ENCODE assay signal across 16 cellular contexts in the genomic region with DNA sequence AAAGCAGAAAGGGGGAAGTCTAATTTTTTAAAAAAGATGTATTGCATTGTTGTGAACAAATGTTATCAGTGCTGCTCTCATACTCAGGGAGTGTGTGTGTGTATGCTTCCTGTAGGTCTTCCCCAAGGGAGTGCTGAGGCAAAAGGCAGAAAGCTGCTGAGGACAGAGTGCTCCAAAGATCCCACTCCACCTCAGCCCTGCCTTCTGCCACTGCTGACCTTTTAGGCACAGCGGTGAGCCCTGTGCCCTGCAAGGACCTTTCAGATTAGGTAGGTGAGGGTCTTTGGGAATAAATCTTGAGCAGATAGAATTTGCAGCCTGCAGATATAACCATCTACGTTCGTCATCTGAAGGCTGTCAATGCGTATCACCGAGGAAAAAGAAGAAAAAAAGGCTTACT.
DNase-seq lines count a peak whose midpoint lies in the region; ATAC-seq, FAIRE-seq and TF ChIP-seq lines count a peak whose summit lies in the region.
"Had no signal": no experiment of that assay in that cellular context is flagged by ENCODE, and none has a peak within 500 bp of the region (broad histone marks: within the 10 kb centered on the region; RNA-seq: fewer than 3 reads in every experiment).

No MANE protein-coding gene starts in this region.

- H3K27ac Mint-ChIP-seq in CD4-positive, alpha-beta T cell, result no peak overlapping the region
- H3K27ac Mint-ChIP-seq: HFFc6 had no signal

- no peaks in the 10 kb centered on the region for H3K27me3 Mint-ChIP-seq in CD4-positive, alpha-beta T cell

- H2BK20ac ChIP-seq in H1 (ENCODE audit: low read length), result peak overlapping the region; percentile 63; the same call in 1 of the 2 replicates

- H2BK12ac ChIP-seq in H1 (ENCODE audit: low read depth, low read length), result peak overlapping the region; percentile 95

- POLR2A ChIA-PET in A673 (lab: Charles Lee; ENCODE audit: low non-redundant PET), result no interaction called here
- POLR2A ChIA-PET in H1 (lab: Charles Lee; ENCODE audit: partially characterized antibody), result no interaction called here
- POLR2A ChIA-PET in CD4-positive, alpha-beta T cell (lab: Charles Lee), result no interaction called here

- no peaks in the 10 kb centered on the region for H3K23me2 ChIP-seq in H1 (ENCODE audit: low read depth, low read length)

- H2AK5ac ChIP-seq in H1 (ENCODE audit: low read depth, low read length) (peak overlapping the region; percentile 97; the same call in 1 of the 2 replicates), mesendoderm (ENCODE audit: low read length) (no peak overlapping the region)

- no peak; a peak in 1 of 3 replicates for TF ChIP-seq POLR2A in H1 (IDR thresholded peaks at IDR 0.05; ENCODE audit: control extremely low read depth in 1 of 2, low read depth in 2 of 2, low read length in 2 of 2)

- 3% methylated on average over 5 of the region's 5 CpGs; no CpG with 5 or more reads in 1 of the 2 experiments for WGBS in H1 (ENCODE audit: extremely low coverage in 1 of 2, insufficient coverage in 1 of 2, insufficient read length in 1 of 2, insufficient replicate concordance in 2 of 2, low coverage in 1 of 2, low lambda C conversion rate in 2 of 2, missing lambda C conversion rate in 1 of 2), 2 experiments
- no CpG with 5 or more reads among the region's 5 CpGs for WGBS in mesendoderm (ENCODE audit: extremely low coverage, insufficient coverage, low lambda C conversion rate)

- CTCF ChIA-PET in A673 (lab: Charles Lee) (no interaction called here), H1 (lab: Charles Lee; ENCODE audit: partially characterized antibody) (interaction anchor here (0.8 to 1.5 kb wide), 6 partner anchors 23 to 334 kb away, joined by 3 to 4 read pairs (median 3); no protein-coding TSS in a partner anchor)
- CTCF ChIA-PET in CD4-positive, alpha-beta T cell (lab: Charles Lee), result no interaction called here

- FAIRE-seq in H1 (lab: Jason Lieb, UNC), result no peak
- FAIRE-seq: A204.1, G401.6, GM12892, GM19239 had no signal

- no peak overlapping the region for H2BK15ac ChIP-seq in H1 (ENCODE audit: low read length)
- no peak overlapping the region for H2BK15ac ChIP-seq in mesendoderm (replicated peaks; ENCODE audit: low read depth)

- H2BK5ac ChIP-seq in H1 (ENCODE audit: low read depth, low read length), result peak overlapping the region; percentile 99
- H2BK5ac ChIP-seq in mesendoderm (ENCODE audit: low read length), result no peak overlapping the region

- no peak overlapping the region for H3K4me3 Mint-ChIP-seq in CD4-positive, alpha-beta T cell
- H3K4me3 Mint-ChIP-seq: HFFc6 had no signal

- H3K4me2 ChIP-seq in H1 (ENCODE audit: insufficient read depth in 1 of 2, low read depth in 2 of 2, low read length in 2 of 2) (peak overlapping the region; percentile 61 to 62), mesendoderm (ENCODE audit: low read length) (no peak overlapping the region)

- H3K18ac ChIP-seq in H1 (ENCODE audit: extremely low read depth, low read length) (peak overlapping the region; percentile 97), mesendoderm (ENCODE audit: low read length) (peak overlapping the region; percentile 87)

- ATAC-seq in GM21723 (IDR thresholded peaks at IDR 0.05; ENCODE audit: unreplicated experiment), result no peak
- no peak for ATAC-seq in CD4-positive, alpha-beta T cell (ENCODE audit: poor library complexity)
- ATAC-seq: PC-3 had no signal

- H3K27me3 ChIP-seq in A673 (replicated peaks; ENCODE audit: insufficient read depth, low read depth, low read length, poor library complexity) (no peaks in the 10 kb centered on the region), HUES48 (ENCODE audit: control insufficient read depth, insufficient read depth, low read length) (no peaks in the 10 kb centered on the region), H1 (replicated peaks in 1 of 4; ENCODE audit: control insufficient read depth in 3 of 4, extremely low read depth in 1 of 4, insufficient read depth in 3 of 4, low read length in 3 of 4) (no peaks in the 10 kb centered on the region), mesendoderm (ENCODE audit: insufficient read depth, low read length, poor library complexity) (no peaks in the 10 kb centered on the region)
- no peaks in the 10 kb centered on the region for H3K27me3 ChIP-seq in CD4-positive, alpha-beta T cell (ENCODE audit: control insufficient read depth, insufficient read depth, low read length)

- TF ChIP-seq EP300 in H1 (IDR thresholded peaks at IDR 0.05; ENCODE audit: borderline replicate concordance in 1 of 2, low read depth in 2 of 2, low read length in 2 of 2), result no peak

- H3K9me3 ChIP-seq in A673 (ENCODE audit: low read depth, low read length, poor library complexity, severe bottlenecking) (no peaks in the 10 kb centered on the region), HUES48 (ENCODE audit: control insufficient read depth, insufficient read depth, low read length) (no peaks in the 10 kb centered on the region), H1 (ENCODE audit: insufficient read depth in 2 of 2, low read depth in 1 of 2, low read length in 1 of 2) (no peaks in the 10 kb centered on the region)
- no peaks in the 10 kb centered on the region for H3K9me3 ChIP-seq in CD4-positive, alpha-beta T cell (ENCODE audit: control insufficient read depth, low read length)

- H3K23ac ChIP-seq in H1 (ENCODE audit: insufficient read length), result no peak overlapping the region
- H3K23ac ChIP-seq in mesendoderm (ENCODE audit: low read length), result no peak overlapping the region

- H2BK120ac ChIP-seq in H1 (replicated peaks; ENCODE audit: low read depth, low read length) (peak overlapping the region; percentile 74), mesendoderm (ENCODE audit: low read depth, low read length) (peak overlapping the region; percentile 14)

- H3K27ac ChIP-seq in A673 (ENCODE audit: low read depth, low read length, poor library complexity, severe bottlenecking) (no peak overlapping the region), HUES48 (ENCODE audit: low read depth, low read length) (peak overlapping the region; percentile 93), H1 (ENCODE audit: low read depth, low read length) (peak overlapping the region; percentile 70), mesendoderm (ENCODE audit: low read depth, low read length) (peak overlapping the region; percentile 67)
- H3K27ac ChIP-seq in CD4-positive, alpha-beta T cell (ENCODE audit: low read depth, low read length), result no peak overlapping the region

- H3K4me1 ChIP-seq in A673 (ENCODE audit: insufficient read depth, low read length, poor library complexity, severe bottlenecking) (peaks cover 9% of the 10 kb centered on the region), HUES48 (ENCODE audit: control insufficient read depth, insufficient read depth, low read length) (peaks cover 90% of the 10 kb centered on the region), H1 (replicated peaks in 1 of 4; ENCODE audit: control insufficient read depth in 3 of 4, insufficient read depth in 4 of 4, low read length in 3 of 4) (peaks cover 0 to 45% (median 32%) of the 10 kb centered on the region in 4 experiments; a peak in 5 of 7 replicates), mesendoderm (ENCODE audit: control insufficient read depth, low read depth, low read length) (no peaks in the 10 kb centered on the region)

- H4K8ac ChIP-seq in H1 (ENCODE audit: extremely low read depth, insufficient read depth, low read length) (peak overlapping the region; percentile 35; the same call in 1 of the 2 replicates), mesendoderm (ENCODE audit: low read depth, low read length) (no peak overlapping the region)

- H3K4me3 ChIP-seq in A673 (ENCODE audit: low read depth, low read length, poor library complexity, severe bottlenecking), result no peak overlapping the region
- H3K4me3 ChIP-seq in HUES48 (ENCODE audit: low read depth, low read length), result peak overlapping the region; percentile 8
- peak overlapping the region in 3 of 4 experiments; percentile 5 to 44 (median 6); a peak in 4 of 8 replicates for H3K4me3 ChIP-seq in H1 (ENCODE audit: extremely low read depth in 1 of 4, insufficient read depth in 2 of 4, low read depth in 3 of 4, low read length in 4 of 4)
- H3K4me3 ChIP-seq in mesendoderm (ENCODE audit: low read length), result no peak overlapping the region

- DNase-seq in A673 (ENCODE audit: low spot score) (peak; percentile 3), H1 (ENCODE audit: low read depth in 1 of 2, low spot score in 2 of 2) (no peak), mesendoderm (peak; percentile 57), hepatic stellate cell (ENCODE audit: low spot score) (no peak), NCI-H446 (lab: John Stamatoyannopoulos, UW) (no peak)
- DNase-seq in CD4-positive, alpha-beta T cell, result no peak
- DNase-seq: HFFc6, NCI-H1436, NCI-H2107 had no signal

- no peak for TF ChIP-seq RAD21 in H1 (IDR thresholded peaks at IDR 0.05 in 1 of 2, conservative IDR thresholded peaks at IDR 0.05 in 1 of 2; ENCODE audit: low read depth in 2 of 2, low read length in 2 of 2)

- H3K36me3 ChIP-seq in A673 (ENCODE audit: insufficient read depth, low read length, poor library complexity, severe bottlenecking), result no peaks in the 10 kb centered on the region
- no peaks in the 10 kb centered on the region for H3K36me3 ChIP-seq in HUES48 (ENCODE audit: control insufficient read depth, insufficient read depth, low read length)
- H3K36me3 ChIP-seq in H1 (ENCODE audit: control insufficient read depth in 2 of 4, insufficient read depth in 4 of 4, low read length in 3 of 4), result no peaks in the 10 kb centered on the region
- no peaks in the 10 kb centered on the region for H3K36me3 ChIP-seq in mesendoderm (ENCODE audit: control insufficient read depth, insufficient read depth, low read length)

- H3K9ac ChIP-seq in HUES48 (ENCODE audit: low read depth, low read length) (peak overlapping the region; percentile 41; the same call in 1 of the 2 replicates), H1 (replicated peaks in 1 of 4; ENCODE audit: extremely low read depth in 1 of 4, low read depth in 3 of 4, low read length in 3 of 4) (0 out of 7 replicates have a peak overlapping the region, but pooled peaks of 1 of the 4 experiments have one; percentile 4), mesendoderm (ENCODE audit: low read length) (peak overlapping the region; percentile 16)

- BruUV-seq in A673 (replicated peaks; lab: Mats Ljungman, UMichigan), result no TSS peak

- no peak overlapping the region for H3K14ac ChIP-seq in H1 (ENCODE audit: insufficient read length)

- H3K56ac ChIP-seq in H1 (replicated peaks; ENCODE audit: insufficient read length, low read depth, low read length) (no peak overlapping the region), mesendoderm (ENCODE audit: low read length) (peak overlapping the region; percentile 65)

- H3K4ac ChIP-seq in H1 (replicated peaks; ENCODE audit: insufficient read length, low read depth, low read length) (no peak overlapping the region), mesendoderm (ENCODE audit: low read depth, low read length) (no peak overlapping the region)

- no peak for TF ChIP-seq CTCF in A673 (conservative IDR thresholded peaks at IDR 0.05; ENCODE audit: low read depth, low read length)
- TF ChIP-seq CTCF in H1 (IDR thresholded peaks at IDR 0.05; ENCODE audit: control extremely low read depth in 1 of 3, insufficient read depth in 1 of 3, low read depth in 1 of 3, low read length in 3 of 3), result no peak
- TF ChIP-seq CTCF in CD4-positive, alpha-beta T cell (IDR thresholded peaks at IDR 0.05), result no peak

- H3K79me2 ChIP-seq in H1 (ENCODE audit: control insufficient read depth in 1 of 2, insufficient read depth in 2 of 2, low read length in 2 of 2), result no peaks in the 10 kb centered on the region
- H3K79me2 ChIP-seq in mesendoderm (ENCODE audit: control insufficient read depth, insufficient read depth, low read length), result no peaks in the 10 kb centered on the region

- intact Hi-C loops in A673 (cut with micrococcal nuclease; ENCODE audit: unreplicated experiment), result loop anchor here (5.0 to 10.0 kb wide), 2 partner anchors 537 to 855 kb away; no protein-coding TSS in a partner anchor
- intact Hi-C loops in CD4-positive, alpha-beta T cell (cut with DNase I, micrococcal nuclease), result no loop called here

- H2AFZ ChIP-seq in H1 (ENCODE audit: low read length), result no peak overlapping the region

- H4K5ac ChIP-seq in H1 (ENCODE audit: insufficient read length, low read depth, low read length) (peak overlapping the region; percentile 68), mesendoderm (ENCODE audit: low read length) (no peak overlapping the region)

- no peaks in the 10 kb centered on the region for H3K79me1 ChIP-seq in H1 (ENCODE audit: low read depth, low read length)
- no peaks in the 10 kb centered on the region for H3K79me1 ChIP-seq in mesendoderm (ENCODE audit: low read length)

- no peaks in the 10 kb centered on the region for H3K36me3 Mint-ChIP-seq in CD4-positive, alpha-beta T cell (ENCODE audit: low read depth)

- H4K91ac ChIP-seq in H1 (replicated peaks; ENCODE audit: insufficient read length, low read length), result peak overlapping the region; percentile 97

- no peaks in the 10 kb centered on the region for H4K20me1 ChIP-seq in H1 (replicated peaks in 1 of 2; ENCODE audit: control insufficient read depth in 1 of 2, insufficient read depth in 2 of 2, low read length in 2 of 2)

- peaks cover 6% of the 10 kb centered on the region for H3K9me3 Mint-ChIP-seq in CD4-positive, alpha-beta T cell

- H3K4me1 Mint-ChIP-seq in CD4-positive, alpha-beta T cell (ENCODE audit: low read depth), result no peaks in the 10 kb centered on the region

Comparison
In these comparisons a context has a peak if more than half of its experiments do, and no peak if none do; other contexts are left out.
1. DNase-seq: peak in A673 (single experiment) and mesendoderm (single experiment); none in H1 (0 of 2), hepatic stellate cell (single experiment), NCI-H446 (0 of 2) and CD4-positive, alpha-beta T cell (0 of 10).
2. H3K27ac ChIP-seq: peak in HUES48 (single experiment), H1 (single experiment) and mesendoderm (single experiment); none in A673 (single experiment) and CD4-positive, alpha-beta T cell (single experiment).
3. H3K4me3 ChIP-seq: peak in HUES48 (single experiment) and H1 (3 of 4); none in A673 (single experiment) and mesendoderm (single experiment).